1 cellular context compared by ENCODE assay signal in the genomic region with DNA sequence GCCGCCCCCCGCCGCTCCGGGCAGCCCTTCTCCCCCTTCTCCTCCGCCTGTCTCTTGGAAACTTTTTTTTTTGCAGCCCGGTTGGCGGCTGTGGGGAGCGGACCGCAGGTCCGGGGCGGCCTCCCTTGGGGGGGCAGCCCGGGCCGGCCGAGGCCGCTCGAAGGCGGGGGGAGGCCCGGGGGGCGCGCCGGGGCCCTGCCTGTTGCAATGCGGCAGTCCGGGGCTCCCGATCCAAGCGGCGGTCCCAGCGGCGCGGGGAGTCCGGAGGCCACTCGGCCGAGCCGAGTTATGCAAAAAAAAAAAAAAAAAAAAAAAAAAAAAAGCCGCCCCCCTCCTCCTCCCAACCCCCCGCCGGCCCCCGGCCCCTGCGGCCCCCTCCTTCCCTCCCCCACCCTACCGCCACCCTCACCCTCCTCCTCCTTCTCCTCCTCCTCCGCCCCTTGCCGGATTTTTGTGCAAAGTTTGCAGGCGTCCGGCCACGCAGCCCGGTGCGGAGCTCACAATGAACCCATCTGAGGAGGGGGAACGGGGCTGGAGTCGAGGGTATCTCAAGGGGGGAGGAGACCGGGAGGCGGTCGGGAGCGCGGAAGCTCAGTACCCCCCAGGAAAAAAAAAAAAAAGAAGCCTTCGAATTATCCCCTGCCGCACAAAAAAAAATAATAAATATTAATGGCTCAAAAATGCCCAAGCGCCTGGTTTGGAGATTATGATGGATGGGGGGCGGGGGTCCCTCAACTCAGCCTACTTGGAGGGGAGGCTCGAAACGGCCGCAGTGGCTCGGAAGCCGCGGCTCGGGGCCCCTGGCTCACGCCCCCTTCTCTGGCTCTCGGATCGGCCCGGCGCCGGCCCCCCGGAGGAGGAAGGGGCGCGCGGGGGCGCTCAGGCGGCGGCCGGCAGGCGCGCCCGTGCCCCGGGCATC.
TF ChIP-seq lines count a peak whose summit lies in the region.

A gene (minus strand): TSS at position 291 of the 919 bp plus-strand sequence. CDS start 338 bp downstream, outside the sequence.

TF ChIP-seq in HCT116, 20 proteins besides CTCF, POLR2A, EP300 and RAD21 (continued from another document):
- TF ChIP-seq, protein P1, sequence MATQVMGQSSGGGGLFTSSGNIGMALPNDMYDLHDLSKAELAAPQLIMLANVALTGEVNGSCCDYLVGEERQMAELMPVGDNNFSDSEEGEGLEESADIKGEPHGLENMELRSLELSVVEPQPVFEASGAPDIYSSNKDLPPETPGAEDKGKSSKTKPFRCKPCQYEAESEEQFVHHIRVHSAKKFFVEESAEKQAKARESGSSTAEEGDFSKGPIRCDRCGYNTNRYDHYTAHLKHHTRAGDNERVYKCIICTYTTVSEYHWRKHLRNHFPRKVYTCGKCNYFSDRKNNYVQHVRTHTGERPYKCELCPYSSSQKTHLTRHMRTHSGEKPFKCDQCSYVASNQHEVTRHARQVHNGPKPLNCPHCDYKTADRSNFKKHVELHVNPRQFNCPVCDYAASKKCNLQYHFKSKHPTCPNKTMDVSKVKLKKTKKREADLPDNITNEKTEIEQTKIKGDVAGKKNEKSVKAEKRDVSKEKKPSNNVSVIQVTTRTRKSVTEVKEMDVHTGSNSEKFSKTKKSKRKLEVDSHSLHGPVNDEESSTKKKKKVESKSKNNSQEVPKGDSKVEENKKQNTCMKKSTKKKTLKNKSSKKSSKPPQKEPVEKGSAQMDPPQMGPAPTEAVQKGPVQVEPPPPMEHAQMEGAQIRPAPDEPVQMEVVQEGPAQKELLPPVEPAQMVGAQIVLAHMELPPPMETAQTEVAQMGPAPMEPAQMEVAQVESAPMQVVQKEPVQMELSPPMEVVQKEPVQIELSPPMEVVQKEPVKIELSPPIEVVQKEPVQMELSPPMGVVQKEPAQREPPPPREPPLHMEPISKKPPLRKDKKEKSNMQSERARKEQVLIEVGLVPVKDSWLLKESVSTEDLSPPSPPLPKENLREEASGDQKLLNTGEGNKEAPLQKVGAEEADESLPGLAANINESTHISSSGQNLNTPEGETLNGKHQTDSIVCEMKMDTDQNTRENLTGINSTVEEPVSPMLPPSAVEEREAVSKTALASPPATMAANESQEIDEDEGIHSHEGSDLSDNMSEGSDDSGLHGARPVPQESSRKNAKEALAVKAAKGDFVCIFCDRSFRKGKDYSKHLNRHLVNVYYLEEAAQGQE (IDR thresholded peaks at IDR 0.05; ENCODE audit: low read depth): no peak
- no peak for TF ChIP-seq EZH2phosphoT487 (IDR thresholded peaks at IDR 0.05; ENCODE audit: borderline replicate concordance)
- no peak for TF ChIP-seq ZNF274 (IDR thresholded peaks at IDR 0.05; ENCODE audit: low read depth, low read length)
- TF ChIP-seq, protein P2, sequence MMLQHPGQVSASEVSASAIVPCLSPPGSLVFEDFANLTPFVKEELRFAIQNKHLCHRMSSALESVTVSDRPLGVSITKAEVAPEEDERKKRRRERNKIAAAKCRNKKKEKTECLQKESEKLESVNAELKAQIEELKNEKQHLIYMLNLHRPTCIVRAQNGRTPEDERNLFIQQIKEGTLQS (IDR thresholded peaks at IDR 0.05): no peak
- TF ChIP-seq, protein P3, sequence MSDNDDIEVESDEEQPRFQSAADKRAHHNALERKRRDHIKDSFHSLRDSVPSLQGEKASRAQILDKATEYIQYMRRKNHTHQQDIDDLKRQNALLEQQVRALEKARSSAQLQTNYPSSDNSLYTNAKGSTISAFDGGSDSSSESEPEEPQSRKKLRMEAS (IDR thresholded peaks at IDR 0.05): no peak
- TF ChIP-seq ELF1 (IDR thresholded peaks at IDR 0.05; ENCODE audit: borderline replicate concordance, low read depth): no peak
- TF ChIP-seq SRF (IDR thresholded peaks at IDR 0.05; ENCODE audit: low read depth): no peak
- TF ChIP-seq SP1 (IDR thresholded peaks at IDR 0.05; ENCODE audit: low read depth): no peak
TF ChIP-seq in HCT116: peak in this region for 0.
